ENCODE assay signal across 9 cellular contexts in genomic region chr10:3197354-3198003, GRCh38. TPM values are rescaled to one million over a fixed set of nuclear protein-coding genes. Genes with fewer than 3 reads are reported as not detected.
DNase-seq lines count a peak whose midpoint lies in the region; ATAC-seq and TF ChIP-seq lines count a peak whose summit lies in the region.
"Had no signal": no experiment of that assay in that cellular context is flagged by ENCODE, and none has a peak within 500 bp of the region (broad histone marks: within the 10 kb centered on the region; RNA-seq: fewer than 3 reads in every experiment).

No MANE protein-coding gene starts in this region.

- peaks cover 32% of the 10 kb centered on the region for H3K27me3 Mint-ChIP-seq in nephron (ENCODE audit: low read depth)
- peaks cover 53 to 57% of the 10 kb centered on the region in 2 donors for H3K27me3 Mint-ChIP-seq in stimulated activated naive B cell treated with anti-CD40 and anti-IgM and Interleukin-4, amounts not matched to agents 10 μg/mL and 1 μg/mL and 100 μg/mL, for 72 hours

- H3K4me1 ChIP-seq in BLaER1 treated with 17β-estradiol and CSF1 and Interleukin-3, amounts not matched to agents 10 nM and 100 nM: peaks cover 0 to 13% (median 6%) of the 10 kb centered on the region in 10 experiments; a peak in 7 of 20 replicates
- no peaks in the 10 kb centered on the region for H3K4me1 ChIP-seq in OCI-LY7 (ENCODE audit: insufficient read depth, low read length, poor library complexity, severe bottlenecking)

- no peaks in the 10 kb centered on the region for H3K36me3 Mint-ChIP-seq in nephron (ENCODE audit: low read depth)
- no peaks in the 10 kb centered on the region for H3K36me3 Mint-ChIP-seq in stimulated activated naive B cell treated with anti-CD40 and anti-IgM and Interleukin-4, amounts not matched to agents 10 μg/mL and 1 μg/mL and 100 μg/mL, for 72 hours
- H3K36me3 Mint-ChIP-seq: IgD-negative memory B cell had no signal

- CTCF ChIA-PET in OCI-LY7 (lab: Charles Lee; ENCODE audit: unreplicated experiment): no interaction called here

- no peaks in the 10 kb centered on the region for H3K9me3 ChIP-seq in BLaER1 treated with 17β-estradiol and CSF1 and Interleukin-3, amounts not matched to agents 10 nM and 100 nM (replicated peaks in 1 of 11)
- no peaks in the 10 kb centered on the region for H3K9me3 ChIP-seq in OCI-LY7 (ENCODE audit: low read length)

- peak overlapping the region in 4 of 11 experiments; percentile 10 to 49 (median 31); a peak in 5 of 22 replicates for H3K9ac ChIP-seq in BLaER1 treated with 17β-estradiol and CSF1 and Interleukin-3, amounts not matched to agents 10 nM and 100 nM

- H3K9me2 ChIP-seq in OCI-LY7 (ENCODE audit: insufficient read depth, low read length): no peaks in the 10 kb centered on the region

- no peak overlapping the region for H2AFZ ChIP-seq in OCI-LY7 (ENCODE audit: low read length)

- H3K27ac Mint-ChIP-seq in nephron: peak overlapping the region in 2 of 3 experiments; percentile 37 to 49
- H3K27ac Mint-ChIP-seq in stimulated activated naive B cell treated with anti-CD40 and anti-IgM and Interleukin-4, amounts not matched to agents 10 μg/mL and 1 μg/mL and 100 μg/mL, for 72 hours: no peak overlapping the region

- H3K4me1 Mint-ChIP-seq in nephron: peaks cover 42% of the 10 kb centered on the region
- peaks cover 11 to 36% of the 10 kb centered on the region in 2 donors for H3K4me1 Mint-ChIP-seq in stimulated activated naive B cell treated with anti-CD40 and anti-IgM and Interleukin-4, amounts not matched to agents 10 μg/mL and 1 μg/mL and 100 μg/mL, for 72 hours

- BruUV-seq in OCI-LY7 (replicated peaks; lab: Mats Ljungman, UMichigan): no TSS peak

- no peaks in the 10 kb centered on the region for H4K20me1 ChIP-seq in BLaER1 treated with 17β-estradiol and CSF1 and Interleukin-3, amounts not matched to agents 10 nM and 100 nM
- no peaks in the 10 kb centered on the region for H4K20me1 ChIP-seq in OCI-LY7 (ENCODE audit: insufficient read depth, low read length)

- no peaks in the 10 kb centered on the region for H3K9me3 Mint-ChIP-seq in nephron
- H3K9me3 Mint-ChIP-seq in stimulated activated naive B cell treated with anti-CD40 and anti-IgM and Interleukin-4, amounts not matched to agents 10 μg/mL and 1 μg/mL and 100 μg/mL, for 72 hours: no peaks in the 10 kb centered on the region
- H3K9me3 Mint-ChIP-seq: IgD-negative memory B cell had no signal

- peak overlapping the region; percentile 22 to 58 (median 50) for H3K4me3 Mint-ChIP-seq in nephron
- H3K4me3 Mint-ChIP-seq in stimulated activated naive B cell treated with anti-CD40 and anti-IgM and Interleukin-4, amounts not matched to agents 10 μg/mL and 1 μg/mL and 100 μg/mL, for 72 hours: peak overlapping the region in 1 of 2 donors; percentile 51

- intact Hi-C loops in OCI-LY7 (cut with micrococcal nuclease; ENCODE audit: unreplicated experiment): no loop called here

- TF ChIP-seq CTCF in OCI-LY7 (conservative IDR thresholded peaks at IDR 0.05; ENCODE audit: low read length) (peak; percentile 79), nephron (IDR thresholded peaks at IDR 0.05; ENCODE audit: unreplicated experiment in 3 of 3) (peak; percentile 91 to 95 (median 92))

- peak overlapping the region; percentile 16 to 79 (median 57) for H3K4me2 ChIP-seq in BLaER1 treated with 17β-estradiol and CSF1 and Interleukin-3, amounts not matched to agents 10 nM and 100 nM
- H3K4me2 ChIP-seq in OCI-LY7 (ENCODE audit: low read length): no peak overlapping the region

- no peaks in the 10 kb centered on the region for H3K36me3 ChIP-seq in BLaER1 treated with 17β-estradiol and CSF1 and Interleukin-3, amounts not matched to agents 10 nM and 100 nM
- H3K36me3 ChIP-seq in OCI-LY7 (ENCODE audit: insufficient read depth, low read length): no peaks in the 10 kb centered on the region

- H3K27me3 ChIP-seq in BLaER1 treated with 17β-estradiol and CSF1 and Interleukin-3, amounts not matched to agents 10 nM and 100 nM: peaks cover 0 to 9% (median 0%) of the 10 kb centered on the region in 11 experiments; a peak in 3 of 22 replicates

- H3K27ac ChIP-seq in BLaER1 treated with 17β-estradiol and CSF1 and Interleukin-3, amounts not matched to agents 10 nM and 100 nM: no peak overlapping the region
- H3K27ac ChIP-seq in OCI-LY7 (ENCODE audit: low read depth, low read length, poor library complexity, severe bottlenecking): no peak overlapping the region

- no peaks in the 10 kb centered on the region for H3K79me2 ChIP-seq in OCI-LY7 (ENCODE audit: insufficient read depth, low read depth, low read length)

- ATAC-seq in GM19395 (IDR thresholded peaks at IDR 0.05; ENCODE audit: unreplicated experiment): peak; percentile 76
- peak; percentile 85 for ATAC-seq in stimulated activated naive B cell treated with anti-CD40 and anti-IgM and Interleukin-4, amounts not matched to agents 10 μg/mL and 1 μg/mL and 100 μg/mL, for 72 hours (replicated peaks)

- H3K4me3 ChIP-seq in BLaER1 treated with 17β-estradiol and CSF1 and Interleukin-3, amounts not matched to agents 10 nM and 100 nM: no peak overlapping the region; a peak in 2 of 20 replicates
- H3K4me3 ChIP-seq in OCI-LY7 (ENCODE audit: low read depth, low read length, poor library complexity, severe bottlenecking): no peak overlapping the region

- POLR2A ChIA-PET in OCI-LY7 (lab: Charles Lee): no interaction called here

- peak; percentile 50 for DNase-seq in HPDE6-E6E7 (ENCODE audit: extremely low spot score)
- peak; percentile 34 for DNase-seq in OCI-LY7 (ENCODE audit: low spot score)
- DNase-seq in activated T-cell treated with anti-CD3 and anti-CD28 coated beads, Interleukin-2, amount 50 U/mL, for 48 hours: peak; percentile 88
- peak; percentile 66 for DNase-seq in fibroblast of gingiva (ENCODE audit: low read depth)
- peak; percentile 52 for DNase-seq in stimulated activated naive B cell treated with anti-CD40 and anti-IgM and Interleukin-4, amounts not matched to agents 10 μg/mL and 1 μg/mL and 100 μg/mL, for 72 hours

RNA-seq across cellular contexts. Expression of gene PITRM1, which starts 24.9 kb away (rescaled TPM):
- total RNA-seq in OCI-LY7 (2014; rRNA removed; shearing (Covaris generic)): 34.6 and 44.3 TPM in 2 replicates
- total RNA-seq in OCI-LY7 (2022): 37.1 and 40.3 TPM in 2 replicates

Comparison
In these comparisons a context has a peak if more than half of its experiments do, and no peak if none do; other contexts are left out.
1. DNase-seq: peak in every context shown above with its lines; median percentile 88 in activated T-cell treated with anti-CD3 and anti-CD28 coated beads, Interleukin-2, amount 50 U/mL, for 48 hours; 66 in fibroblast of gingiva; 52 in stimulated activated naive B cell treated with anti-CD40 and anti-IgM and Interleukin-4, amounts not matched to agents 10 μg/mL and 1 μg/mL and 100 μg/mL, for 72 hours; 50 in HPDE6-E6E7; 34 in OCI-LY7.